ENCODE assay signal across 24 cellular contexts in the genomic region with DNA sequence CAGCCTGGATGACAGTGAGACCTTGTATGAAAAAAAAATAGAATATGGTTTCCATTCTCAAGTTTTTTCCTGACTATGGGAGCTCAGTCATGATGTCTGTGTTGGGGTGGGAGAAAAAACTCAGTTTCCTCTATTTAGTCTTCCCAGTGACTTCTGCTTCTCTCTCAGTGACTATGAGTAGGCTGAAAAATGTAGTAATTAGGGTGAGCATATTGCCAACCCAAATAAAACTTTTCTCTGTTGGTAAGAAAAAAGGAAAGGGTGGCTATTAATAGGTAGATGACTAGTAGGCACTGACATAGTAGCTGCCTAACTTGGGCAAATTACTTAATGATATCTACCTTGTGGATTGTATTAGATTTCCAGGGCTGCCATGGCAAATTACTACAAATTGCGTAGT. TPM values are rescaled to one million over a fixed set of nuclear protein-coding genes. Genes with fewer than 3 reads are reported as not detected.
A peak's percentile ranks its signal among the peaks of the same experiment; 100 is the strongest.
DNase-seq lines count a peak whose midpoint lies in the region; ATAC-seq and TF ChIP-seq lines count a peak whose summit lies in the region.
"Had no signal": no experiment of that assay in that cellular context is flagged by ENCODE, and none has a peak within 500 bp of the region (broad histone marks: within the 10 kb centered on the region; RNA-seq: fewer than 3 reads in every experiment).

No MANE protein-coding gene starts in this region.

- H3K36me3 ChIP-seq in thoracic aorta, result no peaks in the 10 kb centered on the region
- no peaks in the 10 kb centered on the region for H3K36me3 ChIP-seq in heart right ventricle
- H3K36me3 ChIP-seq: BLaER1 had no signal

- H3K4me3 Mint-ChIP-seq in activated naive CD8-positive, alpha-beta T cell, result no peak overlapping the region
- no peak overlapping the region for H3K4me3 Mint-ChIP-seq in activated naive CD8-positive, alpha-beta T cell treated with anti-CD3 and anti-CD28 coated beads for 36 hours
- H3K4me3 Mint-ChIP-seq in immature natural killer cell, result no peak overlapping the region
- H3K4me3 Mint-ChIP-seq: activated naive CD8-positive, alpha-beta T cell treated with anti-CD3 and anti-CD28 coated beads, Interleukin-2, amount 10 ng/mL, durations not matched to agents 7 days and 5 days; IgD-negative memory B cell; memory B cell; stimulated activated naive CD8-positive, alpha-beta T cell treated with anti-CD3 and anti-CD28 coated beads, Interleukin-15, Interleukin-2, amounts not matched to agents 100 ng/mL and 50 ng/mL, for 24 hours; T-helper 17 cell had no signal

- H3K4me1 Mint-ChIP-seq in activated naive CD8-positive, alpha-beta T cell (ENCODE audit: low read depth), result peaks cover 10% of the 10 kb centered on the region
- H3K4me1 Mint-ChIP-seq in activated naive CD8-positive, alpha-beta T cell treated with anti-CD3 and anti-CD28 coated beads for 36 hours, result peaks cover 20% of the 10 kb centered on the region
- peaks cover 8 to 11% of the 10 kb centered on the region in 2 donors for H3K4me1 Mint-ChIP-seq in immature natural killer cell

- intact Hi-C loops in heart right ventricle (cut with DNase I), result loop anchor here in 2 of 10 donors (10.0 kb wide), 2 partner anchors 52 to 212 kb away; no protein-coding TSS in a partner anchor

- H3K27me3 ChIP-seq in thoracic aorta (replicated peaks; ENCODE audit: insufficient read depth) (no peaks in the 10 kb centered on the region), heart right ventricle (peaks cover 0 to 10% (median 0%) of the 10 kb centered on the region in 7 donors)
- H3K27me3 ChIP-seq: BLaER1 had no signal

- WGBS in heart right ventricle, 2 donors, result 89 to 95% methylated on average over 1 of the region's 1 CpG

- no peak for TF ChIP-seq CTCF in thoracic aorta (IDR thresholded peaks at IDR 0.05)
- no peak for TF ChIP-seq CTCF in heart right ventricle (IDR thresholded peaks at IDR 0.05)

- H3K27ac ChIP-seq in thoracic aorta (peak overlapping the region; percentile 64 to 83), heart right ventricle (peak overlapping the region in 1 of 10 donors; percentile 4)
- H3K27ac ChIP-seq: BLaER1, HL-60, VCaP had no signal

- H3K36me3 Mint-ChIP-seq in activated naive CD8-positive, alpha-beta T cell, result no peaks in the 10 kb centered on the region
- H3K36me3 Mint-ChIP-seq in activated naive CD8-positive, alpha-beta T cell treated with anti-CD3 and anti-CD28 coated beads for 36 hours, result no peaks in the 10 kb centered on the region
- H3K36me3 Mint-ChIP-seq in immature natural killer cell, result no peaks in the 10 kb centered on the region
- H3K36me3 Mint-ChIP-seq: activated naive CD8-positive, alpha-beta T cell treated with anti-CD3 and anti-CD28 coated beads, Interleukin-2, amount 10 ng/mL, durations not matched to agents 7 days and 5 days; IgD-negative memory B cell; memory B cell had no signal

- H3K9me3 ChIP-seq in thoracic aorta, result no peaks in the 10 kb centered on the region
- no peaks in the 10 kb centered on the region for H3K9me3 ChIP-seq in heart right ventricle
- H3K9me3 ChIP-seq: BLaER1 had no signal

- ATAC-seq in thoracic aorta (ENCODE audit: insufficient number of reproducible peaks, low FRiP score, low read depth) (peak; percentile 66), heart right ventricle (no peak)
- ATAC-seq: T-helper 17 cell had no signal

- peaks cover 2% of the 10 kb centered on the region for H3K27me3 Mint-ChIP-seq in activated naive CD8-positive, alpha-beta T cell
- H3K27me3 Mint-ChIP-seq in activated naive CD8-positive, alpha-beta T cell treated with anti-CD3 and anti-CD28 coated beads for 36 hours, result peaks cover 5% of the 10 kb centered on the region
- H3K27me3 Mint-ChIP-seq in immature natural killer cell (ENCODE audit: low read depth in 3 of 3), result peaks cover 0 to 4% (median 0%) of the 10 kb centered on the region in 3 donors
- H3K27me3 Mint-ChIP-seq: activated naive CD8-positive, alpha-beta T cell treated with anti-CD3 and anti-CD28 coated beads, Interleukin-2, amount 10 ng/mL, durations not matched to agents 7 days and 5 days; stimulated activated naive CD8-positive, alpha-beta T cell treated with anti-CD3 and anti-CD28 coated beads, Interleukin-15, Interleukin-2, amounts not matched to agents 100 ng/mL and 50 ng/mL, for 24 hours had no signal

- DNase-seq in activated naive CD8-positive, alpha-beta T cell treated with anti-CD3 and anti-CD28 coated beads for 36 hours, result no peak
- DNase-seq in NOMO-1 treated with DMSO at 0.1 percent for 48 hours (lab: John Stamatoyannopoulos, UW; ENCODE audit: unreplicated experiment) (peak; percentile 79), astrocyte of the hippocampus (ENCODE audit: low read depth, low spot score) (peak; percentile 67), thoracic aorta (ENCODE audit: low spot score) (no peak), immature natural killer cell (no peak), heart right ventricle (no peak)
- DNase-seq in activated CD8-positive, alpha-beta memory T cell treated with anti-CD3 and anti-CD28 coated beads, Interleukin-2, amount 50 U/mL, for 48 hours, result no peak
- DNase-seq: activated naive CD8-positive, alpha-beta T cell treated with anti-CD3 and anti-CD28 coated beads, Interleukin-2, amount 10 ng/mL, durations not matched to agents 7 days and 5 days; Calu3; MM.1S; NCI-H1694; NCI-H2171; NCI-H526; Right ventricle myocardium superior; T-helper 17 cell had no signal

- H3K27ac Mint-ChIP-seq in activated naive CD8-positive, alpha-beta T cell, result peak overlapping the region; percentile 16
- H3K27ac Mint-ChIP-seq in activated naive CD8-positive, alpha-beta T cell treated with anti-CD3 and anti-CD28 coated beads for 36 hours, result no peak overlapping the region
- no peak overlapping the region for H3K27ac Mint-ChIP-seq in immature natural killer cell
- H3K27ac Mint-ChIP-seq: activated naive CD8-positive, alpha-beta T cell treated with anti-CD3 and anti-CD28 coated beads, Interleukin-2, amount 10 ng/mL, durations not matched to agents 7 days and 5 days; activated T-helper 2 cell treated with anti-CD3 and anti-CD28 coated beads, Interferon-gamma antibody, Interleukin-2, Interleukin-4, amounts not matched to agents 10 μg/mL and 5 μg/mL and 100 μg/mL, durations not matched to agents 14 hours and 24 hours and 36 hours; IgD-negative memory B cell; memory B cell; stimulated activated naive CD8-positive, alpha-beta T cell treated with anti-CD3 and anti-CD28 coated beads, Interleukin-15, Interleukin-2, amounts not matched to agents 100 ng/mL and 50 ng/mL, for 24 hours; T-helper 17 cell had no signal

- no peaks in the 10 kb centered on the region for H3K9me3 Mint-ChIP-seq in activated naive CD8-positive, alpha-beta T cell (ENCODE audit: low read depth)
- no peaks in the 10 kb centered on the region for H3K9me3 Mint-ChIP-seq in activated naive CD8-positive, alpha-beta T cell treated with anti-CD3 and anti-CD28 coated beads for 36 hours
- no peaks in the 10 kb centered on the region for H3K9me3 Mint-ChIP-seq in immature natural killer cell
- H3K9me3 Mint-ChIP-seq: activated naive CD8-positive, alpha-beta T cell treated with anti-CD3 and anti-CD28 coated beads, Interleukin-2, amount 10 ng/mL, durations not matched to agents 7 days and 5 days; activated T-helper 2 cell treated with anti-CD3 and anti-CD28 coated beads, Interferon-gamma antibody, Interleukin-2, Interleukin-4, amounts not matched to agents 10 μg/mL and 5 μg/mL and 100 μg/mL, durations not matched to agents 14 hours and 24 hours and 36 hours; IgD-negative memory B cell; memory B cell; stimulated activated naive CD8-positive, alpha-beta T cell treated with anti-CD3 and anti-CD28 coated beads, Interleukin-15, Interleukin-2, amounts not matched to agents 100 ng/mL and 50 ng/mL, for 24 hours had no signal

- H3K4me3 ChIP-seq in thoracic aorta (no peak overlapping the region), heart right ventricle (no peak overlapping the region)
- H3K4me3 ChIP-seq: BLaER1, coronary artery had no signal

- peaks cover 13 to 29% of the 10 kb centered on the region in 2 donors for H3K4me1 ChIP-seq in thoracic aorta (ENCODE audit: control insufficient read depth in 1 of 2, low read depth in 2 of 2)
- peaks cover 0 to 27% (median 5%) of the 10 kb centered on the region in 9 donors for H3K4me1 ChIP-seq in heart right ventricle

RNA-seq across cellular contexts. Expression of gene BIRC3, which starts 34.2 kb away (rescaled TPM):
- total RNA-seq in activated naive CD8-positive, alpha-beta T cell treated with anti-CD3 and anti-CD28 coated beads for 36 hours, result 10 to 100 TPM; 76.6 to 79.9 TPM
- total RNA-seq in thoracic aorta, result 10 to 100 TPM in 1 of 2 donors, 1 to 10 TPM in 1; 4.9 to 15.3 TPM
- 1 to 10 TPM; 5.0 to 7.1 (median 5.5) TPM for polyA plus RNA-seq in immature natural killer cell
- total RNA-seq in heart right ventricle, result 10 to 100 TPM in 3 of 10 donors, 1 to 10 TPM in 7; 1.5 to 16.5 (median 5.7) TPM
- 1 to 10 TPM; 1.1 to 6.0 TPM for polyA plus RNA-seq in heart right ventricle

Comparison
In these comparisons a context has a peak if more than half of its experiments do, and no peak if none do; other contexts are left out.
1. DNase-seq: peak in NOMO-1 treated with DMSO at 0.1 percent for 48 hours (single experiment) and astrocyte of the hippocampus (single experiment); none in activated naive CD8-positive, alpha-beta T cell treated with anti-CD3 and anti-CD28 coated beads for 36 hours (single experiment), thoracic aorta (single experiment), activated CD8-positive, alpha-beta memory T cell treated with anti-CD3 and anti-CD28 coated beads, Interleukin-2, amount 50 U/mL, for 48 hours (single experiment), immature natural killer cell (0 of 3) and heart right ventricle (0 of 2).
2. RNA of gene BIRC3, which starts 34.2 kb away (total RNA-seq): 76.6 to 79.9 TPM in activated naive CD8-positive, alpha-beta T cell treated with anti-CD3 and anti-CD28 coated beads for 36 hours; 4.9 to 15.3 TPM in thoracic aorta and 1.5 to 16.5 TPM in heart right ventricle; every median in the first group is over 4 times any median in the second.